19 cellular contexts compared by ENCODE assay signal in the genomic region with DNA sequence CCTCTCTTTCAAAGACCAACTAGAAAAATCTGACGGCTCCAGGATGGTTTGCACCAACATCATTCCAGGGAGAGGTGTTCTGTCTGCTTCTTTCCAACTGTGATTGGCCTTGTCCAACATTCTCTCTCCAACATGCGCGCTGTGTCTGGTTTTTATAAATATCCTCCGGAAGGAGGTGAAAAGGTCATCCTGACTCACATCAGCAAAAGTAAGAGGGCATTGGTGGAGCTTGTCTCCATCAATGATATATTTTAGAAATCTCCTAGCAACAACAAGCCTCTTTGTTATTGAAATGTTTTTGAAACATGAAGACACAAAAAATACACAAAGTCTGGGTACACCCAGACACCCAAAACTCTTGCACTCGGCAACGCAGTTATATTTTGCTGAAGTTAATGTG.
DNase-seq lines count a peak whose midpoint lies in the region; ATAC-seq and TF ChIP-seq lines count a peak whose summit lies in the region.
"Had no signal": no experiment of that assay in that cellular context is flagged by ENCODE, and none has a peak within 500 bp of the region (broad histone marks: within the 10 kb centered on the region; RNA-seq: fewer than 3 reads in every experiment).

No MANE protein-coding gene starts in this region.

- no peak overlapping the region for H3K9ac ChIP-seq in SK-N-SH

- H3K27ac Mint-ChIP-seq in activated CD4-positive, alpha-beta T cell treated with anti-CD3 and anti-CD28 coated beads for 36 hours: peak overlapping the region; percentile 57
- H3K27ac Mint-ChIP-seq in progenitor cell of endocrine pancreas: peak overlapping the region; percentile 55
- H3K27ac Mint-ChIP-seq: CD4-positive, CD25-positive, alpha-beta regulatory T cell; immature natural killer cell; T-helper 17 cell had no signal

- H4K20me1 ChIP-seq in SK-N-SH (ENCODE audit: insufficient read depth): no peaks in the 10 kb centered on the region

- H3K4me3 Mint-ChIP-seq in activated CD4-positive, alpha-beta T cell treated with anti-CD3 and anti-CD28 coated beads for 36 hours: no peak overlapping the region
- no peak overlapping the region for H3K4me3 Mint-ChIP-seq in progenitor cell of endocrine pancreas (ENCODE audit: low read depth)
- H3K4me3 Mint-ChIP-seq: CD4-positive, CD25-positive, alpha-beta regulatory T cell; H9; immature natural killer cell; T-helper 17 cell had no signal

- H3K4me1 ChIP-seq in heart left ventricle (peaks cover 0 to 31% (median 16%) of the 10 kb centered on the region in 12 donors), SK-N-SH (ENCODE audit: control insufficient read depth in 1 of 2, insufficient read depth in 2 of 2, low read depth in 1 of 2, low read length in 1 of 2) (no peaks in the 10 kb centered on the region)

- TF ChIP-seq EP300 in SK-N-SH (IDR thresholded peaks at IDR 0.05; ENCODE audit: borderline replicate concordance in 1 of 2, low read depth in 1 of 2, low read length in 1 of 2): no peak

- no peak for TF ChIP-seq RAD21 in SK-N-SH (IDR thresholded peaks at IDR 0.05; ENCODE audit: low read length)

- H3K27me3 ChIP-seq in heart left ventricle (no peaks in the 10 kb centered on the region), SK-N-SH (ENCODE audit: insufficient read depth) (no peaks in the 10 kb centered on the region)
- H3K27me3 ChIP-seq: MG63, stomach had no signal

- TF ChIP-seq POLR2A in heart left ventricle (IDR thresholded peaks at IDR 0.05): no peak

- no peak overlapping the region for H2AFZ ChIP-seq in SK-N-SH (ENCODE audit: low read depth)

- no peak for ATAC-seq in activated CD4-positive, alpha-beta T cell treated with anti-CD3 and anti-CD28 coated beads for 36 hours
- ATAC-seq in heart left ventricle (peak; percentile 32 to 87 (median 82)), GM19324 (IDR thresholded peaks at IDR 0.05; ENCODE audit: low FRiP score, unreplicated experiment) (no peak)
- ATAC-seq: T-helper 17 cell had no signal

- intact Hi-C loops in activated CD4-positive, alpha-beta T cell treated with anti-CD3 and anti-CD28 coated beads for 36 hours (cut with DNase I, micrococcal nuclease): no loop called here
- intact Hi-C loops in heart left ventricle (cut with DNase I): no loop called here

- POLR2A ChIA-PET in activated CD4-positive, alpha-beta T cell treated with anti-CD3 and anti-CD28 coated beads for 36 hours (lab: Charles Lee): no interaction called here
- POLR2A ChIA-PET in SK-N-SH (lab: Yijun Ruan, JAX): no interaction called here

- no peaks in the 10 kb centered on the region for H3K27me3 Mint-ChIP-seq in activated CD4-positive, alpha-beta T cell treated with anti-CD3 and anti-CD28 coated beads for 36 hours
- no peaks in the 10 kb centered on the region for H3K27me3 Mint-ChIP-seq in progenitor cell of endocrine pancreas

- H3K4me3 ChIP-seq in astrocyte of the spinal cord (ENCODE audit: low read depth, low read length) (no peak overlapping the region), heart left ventricle (no peak overlapping the region), SK-N-SH (ENCODE audit: low read depth in 2 of 2, low read length in 1 of 2) (no peak overlapping the region)
- H3K4me3 ChIP-seq: MG63, stomach had no signal

- WGBS in heart left ventricle, 4 donors: 35 to 50% (median 43%) methylated on average over 6 of the region's 6 CpGs
- 75% methylated on average over 6 of the region's 6 CpGs for WGBS in SK-N-SH (ENCODE audit: low lambda C conversion rate)

- DNase-seq in activated CD4-positive, alpha-beta T cell treated with anti-CD3 and anti-CD28 coated beads for 36 hours: no peak
- DNase-seq in activated CD4-positive, alpha-beta T cell treated with anti-CD3 and anti-CD28 coated beads, Interleukin-2, amount 50 U/mL, for 48 hours: no peak
- peak; percentile 74 for DNase-seq in astrocyte of the spinal cord (ENCODE audit: low read depth, low spot score)
- DNase-seq in heart left ventricle: peak in 1 of 5 donors; percentile 13
- DNase-seq in progenitor cell of endocrine pancreas (ENCODE audit: low spot score, unreplicated experiment): no peak
- no peak for DNase-seq in SK-N-SH
- DNase-seq in cerebellar cortex (ENCODE audit: low spot score): no peak
- DNase-seq: CD4-positive, CD25-positive, alpha-beta regulatory T cell; DMS53; glutamatergic neuron; H9; immature natural killer cell; MG63; NCI-H2029; NCI-H526; SHP77 treated with DMSO at 0.1 percent for 48 hours; stomach; T-helper 17 cell had no signal

- H3K9me3 ChIP-seq in heart left ventricle (no peaks in the 10 kb centered on the region), SK-N-SH (no peaks in the 10 kb centered on the region)
- H3K9me3 ChIP-seq: MG63, stomach had no signal

- peaks cover 10% of the 10 kb centered on the region for H3K4me1 Mint-ChIP-seq in activated CD4-positive, alpha-beta T cell treated with anti-CD3 and anti-CD28 coated beads for 36 hours
- peaks cover 4% of the 10 kb centered on the region for H3K4me1 Mint-ChIP-seq in progenitor cell of endocrine pancreas (ENCODE audit: low read depth)
- H3K4me1 Mint-ChIP-seq: CD4-positive, CD25-positive, alpha-beta regulatory T cell; immature natural killer cell had no signal

- TF ChIP-seq CTCF in astrocyte of the spinal cord (IDR thresholded peaks at IDR 0.05; ENCODE audit: low read depth, low read length): no peak
- no peak for TF ChIP-seq CTCF in heart left ventricle (IDR thresholded peaks at IDR 0.05)
- no peak for TF ChIP-seq CTCF in progenitor cell of endocrine pancreas (IDR thresholded peaks at IDR 0.05; ENCODE audit: unreplicated experiment)
- no peak for TF ChIP-seq CTCF in SK-N-SH (IDR thresholded peaks at IDR 0.05)

- in situ Hi-C loops in astrocyte of the spinal cord (cut with HindIII; ENCODE audit: low sequenced_read_pairs): no loop called here

- CTCF ChIA-PET in activated CD4-positive, alpha-beta T cell treated with anti-CD3 and anti-CD28 coated beads for 36 hours (lab: Charles Lee): interaction anchor here (1.4 kb wide), 1 partner anchor 14 kb away, joined by 5 read pairs; no protein-coding TSS in a partner anchor
- CTCF ChIA-PET in SK-N-SH (lab: Yijun Ruan, JAX): no interaction called here

- peaks cover 2% of the 10 kb centered on the region for H3K9me3 Mint-ChIP-seq in activated CD4-positive, alpha-beta T cell treated with anti-CD3 and anti-CD28 coated beads for 36 hours (ENCODE audit: low read depth)
- peaks cover 4% of the 10 kb centered on the region for H3K9me3 Mint-ChIP-seq in progenitor cell of endocrine pancreas (ENCODE audit: low read depth)
- H3K9me3 Mint-ChIP-seq: immature natural killer cell had no signal

- H3K36me3 ChIP-seq in heart left ventricle (no peaks in the 10 kb centered on the region), SK-N-SH (replicated peaks in 1 of 2; ENCODE audit: control insufficient read depth in 1 of 2, insufficient read depth in 2 of 2, low read length in 1 of 2) (no peaks in the 10 kb centered on the region)
- H3K36me3 ChIP-seq: MG63, stomach had no signal

- no peaks in the 10 kb centered on the region for H3K9me2 ChIP-seq in SK-N-SH

- H3F3A ChIP-seq in SK-N-SH (replicated peaks; ENCODE audit: insufficient read depth): no peaks in the 10 kb centered on the region

- no peak overlapping the region for H3K27ac ChIP-seq in heart left ventricle
- H3K27ac ChIP-seq in SK-N-SH (ENCODE audit: low read depth in 2 of 2, low read length in 1 of 2): no peak overlapping the region
- H3K27ac ChIP-seq: stomach had no signal

- no peaks in the 10 kb centered on the region for H3K79me2 ChIP-seq in SK-N-SH (ENCODE audit: insufficient read depth)

- no peaks in the 10 kb centered on the region for H3K36me3 Mint-ChIP-seq in activated CD4-positive, alpha-beta T cell treated with anti-CD3 and anti-CD28 coated beads for 36 hours (ENCODE audit: low read depth)
- no peaks in the 10 kb centered on the region for H3K36me3 Mint-ChIP-seq in progenitor cell of endocrine pancreas (ENCODE audit: insufficient read depth)
- H3K36me3 Mint-ChIP-seq: CD4-positive, CD25-positive, alpha-beta regulatory T cell; immature natural killer cell had no signal

- no peak overlapping the region for H3K4me2 ChIP-seq in SK-N-SH

TF ChIP-seq in SK-N-SH, 30 proteins besides CTCF, POLR2A, EP300 and RAD21:
- TF ChIP-seq, protein P1, sequence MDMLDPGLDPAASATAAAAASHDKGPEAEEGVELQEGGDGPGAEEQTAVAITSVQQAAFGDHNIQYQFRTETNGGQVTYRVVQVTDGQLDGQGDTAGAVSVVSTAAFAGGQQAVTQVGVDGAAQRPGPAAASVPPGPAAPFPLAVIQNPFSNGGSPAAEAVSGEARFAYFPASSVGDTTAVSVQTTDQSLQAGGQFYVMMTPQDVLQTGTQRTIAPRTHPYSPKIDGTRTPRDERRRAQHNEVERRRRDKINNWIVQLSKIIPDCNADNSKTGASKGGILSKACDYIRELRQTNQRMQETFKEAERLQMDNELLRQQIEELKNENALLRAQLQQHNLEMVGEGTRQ (IDR thresholded peaks at IDR 0.05; ENCODE audit: borderline replicate concordance, low read depth, low read length): no peak
- TF ChIP-seq, protein P2, sequence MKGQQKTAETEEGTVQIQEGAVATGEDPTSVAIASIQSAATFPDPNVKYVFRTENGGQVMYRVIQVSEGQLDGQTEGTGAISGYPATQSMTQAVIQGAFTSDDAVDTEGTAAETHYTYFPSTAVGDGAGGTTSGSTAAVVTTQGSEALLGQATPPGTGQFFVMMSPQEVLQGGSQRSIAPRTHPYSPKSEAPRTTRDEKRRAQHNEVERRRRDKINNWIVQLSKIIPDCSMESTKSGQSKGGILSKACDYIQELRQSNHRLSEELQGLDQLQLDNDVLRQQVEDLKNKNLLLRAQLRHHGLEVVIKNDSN (IDR thresholded peaks at IDR 0.05; ENCODE audit: borderline replicate concordance, low read depth): no peak
- TF ChIP-seq MXI1 (IDR thresholded peaks at IDR 0.05; ENCODE audit: low read depth, low read length): no peak
- no peak for TF ChIP-seq JUND (IDR thresholded peaks at IDR 0.05)
- TF ChIP-seq ELF1 (IDR thresholded peaks at IDR 0.05): no peak
- TF ChIP-seq SMC3 (IDR thresholded peaks at IDR 0.05; ENCODE audit: low read depth, low read length): no peak
- no peak for TF ChIP-seq NRF1 (IDR thresholded peaks at IDR 0.05; ENCODE audit: low read depth, low read length)
- TF ChIP-seq MEF2A (IDR thresholded peaks at IDR 0.05; ENCODE audit: borderline replicate concordance, low read depth): no peak
- no peak for TF ChIP-seq EZH2phosphoT487 (IDR thresholded peaks at IDR 0.05; ENCODE audit: borderline replicate concordance, low read depth)
- no peak for TF ChIP-seq TCF12 (IDR thresholded peaks at IDR 0.05)
- TF ChIP-seq RFX5 (IDR thresholded peaks at IDR 0.05; ENCODE audit: low read length): no peak
- TF ChIP-seq GABPA (IDR thresholded peaks at IDR 0.05; ENCODE audit: low read depth): no peak
- no peak for TF ChIP-seq FOXM1 (IDR thresholded peaks at IDR 0.05; ENCODE audit: low read depth)
- TF ChIP-seq CHD2 (IDR thresholded peaks at IDR 0.05; ENCODE audit: low read length, partially characterized antibody): no peak

Comparison
In these comparisons a context has a peak if more than half of its experiments do, and no peak if none do; other contexts are left out.
1. ATAC-seq: peak in heart left ventricle (4 of 4); none in activated CD4-positive, alpha-beta T cell treated with anti-CD3 and anti-CD28 coated beads for 36 hours (single experiment) and GM19324 (single experiment).